ENCODE assay signal across 13 cellular contexts in the genomic region with DNA sequence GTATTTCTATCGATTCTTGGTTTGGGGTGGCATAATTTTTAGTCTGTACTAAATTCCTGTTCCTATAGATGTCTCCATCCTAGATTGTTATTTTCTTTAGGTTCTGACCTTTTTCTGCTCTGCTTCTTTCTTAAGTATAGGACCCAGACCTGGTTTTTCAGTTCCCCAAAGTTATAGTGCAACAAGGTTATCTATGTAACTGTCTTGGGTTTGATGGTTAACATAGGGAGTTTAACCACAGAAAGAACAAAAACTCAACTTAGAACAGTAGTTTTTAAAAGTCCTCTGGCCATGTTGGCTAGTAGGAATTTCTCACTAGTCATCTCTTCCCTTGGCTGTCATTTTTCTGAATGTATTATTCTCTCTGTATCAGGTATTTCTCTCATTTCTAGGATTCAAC. TPM values are rescaled to one million over a fixed set of nuclear protein-coding genes. Genes with fewer than 3 reads are reported as not detected.
DNase-seq lines count a peak whose midpoint lies in the region; ATAC-seq lines count a peak whose summit lies in the region.
"Had no signal": no experiment of that assay in that cellular context is flagged by ENCODE, and none has a peak within 500 bp of the region (broad histone marks: within the 10 kb centered on the region; RNA-seq: fewer than 3 reads in every experiment).

No MANE protein-coding gene starts in this region.

- H3K4me1 Mint-ChIP-seq in activated CD8-positive, alpha-beta memory T cell treated with anti-CD3 and anti-CD28 coated beads, Interleukin-2, amount 10 ng/mL, durations not matched to agents 7 days and 5 days: no peaks in the 10 kb centered on the region

- ATAC-seq in GM18498 (IDR thresholded peaks at IDR 0.05; ENCODE audit: unreplicated experiment) (peak; percentile 77), GM19452 (IDR thresholded peaks at IDR 0.05; ENCODE audit: unreplicated experiment) (peak; percentile 79), HG02763 (IDR thresholded peaks at IDR 0.05; ENCODE audit: unreplicated experiment) (peak; percentile 89), HG03354 (IDR thresholded peaks at IDR 0.05; ENCODE audit: poor library complexity, severe bottlenecking, unreplicated experiment) (peak; percentile 98)
- no peak for ATAC-seq in activated CD8-positive, alpha-beta memory T cell treated with anti-CD3 and anti-CD28 coated beads, Interleukin-2, amount 10 ng/mL, durations not matched to agents 7 days and 5 days

- no peaks in the 10 kb centered on the region for H3K36me3 Mint-ChIP-seq in activated CD8-positive, alpha-beta memory T cell treated with anti-CD3 and anti-CD28 coated beads, Interleukin-2, amount 10 ng/mL, durations not matched to agents 7 days and 5 days

- no peaks in the 10 kb centered on the region for H3K9me3 Mint-ChIP-seq in activated CD8-positive, alpha-beta memory T cell treated with anti-CD3 and anti-CD28 coated beads, Interleukin-2, amount 10 ng/mL, durations not matched to agents 7 days and 5 days (ENCODE audit: low read depth)
- H3K9me3 Mint-ChIP-seq: dendritic cell treated with granulocyte-macrophage colony-stimulating factor and Interleukin-4, amounts not matched to agents 40 ng/mL and 50 ng/mL, for 4 days had no signal

- H3K4me3 Mint-ChIP-seq in activated CD8-positive, alpha-beta memory T cell treated with anti-CD3 and anti-CD28 coated beads, Interleukin-2, amount 10 ng/mL, durations not matched to agents 7 days and 5 days: no peak overlapping the region
- H3K4me3 Mint-ChIP-seq: dendritic cell treated with granulocyte-macrophage colony-stimulating factor and Interleukin-4, amounts not matched to agents 40 ng/mL and 50 ng/mL, for 4 days had no signal

- no peaks in the 10 kb centered on the region for H3K27me3 Mint-ChIP-seq in activated CD8-positive, alpha-beta memory T cell treated with anti-CD3 and anti-CD28 coated beads, Interleukin-2, amount 10 ng/mL, durations not matched to agents 7 days and 5 days
- H3K27me3 Mint-ChIP-seq: dendritic cell treated with granulocyte-macrophage colony-stimulating factor and Interleukin-4, amounts not matched to agents 40 ng/mL and 50 ng/mL, for 4 days had no signal

- H3K27ac Mint-ChIP-seq in activated CD8-positive, alpha-beta memory T cell treated with anti-CD3 and anti-CD28 coated beads, Interleukin-2, amount 10 ng/mL, durations not matched to agents 7 days and 5 days: no peak overlapping the region
- H3K27ac Mint-ChIP-seq: dendritic cell treated with granulocyte-macrophage colony-stimulating factor and Interleukin-4, amounts not matched to agents 40 ng/mL and 50 ng/mL, for 4 days had no signal

- CTCF ChIA-PET in activated CD8-positive, alpha-beta memory T cell treated with anti-CD3 and anti-CD28 coated beads, Interleukin-2, amount 10 ng/mL, durations not matched to agents 7 days and 5 days (lab: Charles Lee): no interaction called here

- no peak for DNase-seq in stimulated activated naive CD4-positive, alpha-beta T cell (lab: John Stamatoyannopoulos, UW)
- DNase-seq in activated CD8-positive, alpha-beta memory T cell treated with anti-CD3 and anti-CD28 coated beads, Interleukin-2, amount 10 ng/mL, durations not matched to agents 7 days and 5 days: no peak
- DNase-seq in NOMO-1 treated with DMSO at 0.1 percent for 48 hours (lab: John Stamatoyannopoulos, UW; ENCODE audit: unreplicated experiment) (no peak), COR-L47 (lab: John Stamatoyannopoulos, UW) (no peak)
- DNase-seq: activated CD4-positive, CD25-positive, alpha-beta regulatory T cell; anterior cingulate cortex; NCI-H2029; stimulated activated CD4-positive, alpha-beta T cell treated with anti-CD3 and anti-CD28 coated beads, Interleukin-15, amount 100 ng/mL, for 24 hours had no signal

RNA-seq across cellular contexts. Expression of a gene that starts 38.8 kb away (rescaled TPM):
- 10 to 100 TPM; 66.9 to 75.4 TPM for total RNA-seq in activated CD8-positive, alpha-beta memory T cell treated with anti-CD3 and anti-CD28 coated beads, Interleukin-2, amount 10 ng/mL, durations not matched to agents 7 days and 5 days
